Comparison of ENCODE assay signal across 34 cellular contexts in the genomic region with DNA sequence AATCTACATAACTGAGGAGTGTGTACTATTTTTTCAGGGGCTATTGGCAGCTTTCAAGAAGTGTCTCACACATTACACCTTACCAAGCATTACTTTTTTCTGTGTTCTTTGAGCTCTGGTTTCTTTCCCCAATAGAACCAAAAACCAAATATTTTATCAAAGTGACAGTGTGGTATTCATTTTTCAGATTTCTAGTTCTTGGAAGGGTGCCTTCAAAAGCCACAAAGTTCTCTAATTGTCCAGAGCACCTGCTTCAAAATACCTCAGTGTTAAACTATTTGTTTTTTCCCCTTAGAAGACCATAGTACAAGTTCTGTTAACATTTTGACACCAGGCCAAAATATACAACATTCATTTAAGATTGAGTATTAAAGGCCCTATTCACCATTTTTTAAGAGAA.
"Had no signal": no experiment of that assay in that cellular context is flagged by ENCODE, and none has a peak within 500 bp of the region (broad histone marks: within the 10 kb centered on the region; RNA-seq: fewer than 3 reads in every experiment).

No MANE protein-coding gene starts in this region.

- H3K27me3 Mint-ChIP-seq: activated CD4-positive, alpha-beta memory T cell treated with anti-CD3 and anti-CD28 coated beads, Interleukin-2, amount 10 ng/mL, durations not matched to agents 7 days and 5 days; activated CD4-positive, alpha-beta T cell treated with anti-CD3 and anti-CD28 coated beads, Interleukin-2, amount 10 ng/mL, durations not matched to agents 7 days and 5 days; activated T-cell treated with anti-CD3 and anti-CD28 coated beads, Interleukin-2, amount 50 U/mL, for 24 hours; dendritic cell treated with granulocyte-macrophage colony-stimulating factor and Interleukin-4, amounts not matched to agents 40 ng/mL and 50 ng/mL, for 4 days; stimulated activated naive B cell treated with anti-CD40 and anti-IgM and Interleukin-4, amounts not matched to agents 10 μg/mL and 1 μg/mL and 100 μg/mL, for 72 hours had no signal

- H3K9me3 ChIP-seq: pancreas, prostate gland, thyroid gland, upper lobe of right lung had no signal

- FAIRE-seq: kidney, pancreas had no signal

- H3K4me3 ChIP-seq: esophagus muscularis mucosa, gastroesophageal sphincter, pancreas, prostate gland, sigmoid colon, stomach, thyroid gland, upper lobe of right lung had no signal

- ATAC-seq: activated naive CD4-positive, alpha-beta T cell treated with anti-CD3 and anti-CD28 coated beads, Interleukin-2, amount 50 U/mL, for 72 hours; gastroesophageal sphincter; left colon; naive thymus-derived CD4-positive, alpha-beta T cell; pancreas; stimulated activated naive B cell treated with anti-CD40 and anti-IgM and Interleukin-4, amounts not matched to agents 10 μg/mL and 1 μg/mL and 100 μg/mL, for 72 hours; upper lobe of right lung; WTC11 had no signal

- H3K4me1 ChIP-seq: esophagus muscularis mucosa, gastroesophageal sphincter, pancreas, prostate gland, sigmoid colon, stomach, thyroid gland, upper lobe of right lung had no signal

- H3K27ac Mint-ChIP-seq: activated CD4-positive, alpha-beta memory T cell treated with anti-CD3 and anti-CD28 coated beads, Interleukin-2, amount 10 ng/mL, durations not matched to agents 7 days and 5 days; activated CD4-positive, alpha-beta T cell treated with anti-CD3 and anti-CD28 coated beads, Interleukin-2, amount 10 ng/mL, durations not matched to agents 7 days and 5 days; activated naive CD4-positive, alpha-beta T cell treated with anti-CD3 and anti-CD28 coated beads, Interleukin-2, amount 50 U/mL, for 72 hours; activated T-cell treated with anti-CD3 and anti-CD28 coated beads, Interleukin-2, amount 50 U/mL, for 24 hours; dendritic cell treated with granulocyte-macrophage colony-stimulating factor and Interleukin-4, amounts not matched to agents 40 ng/mL and 50 ng/mL, for 4 days; endodermal cell; naive thymus-derived CD4-positive, alpha-beta T cell; stimulated activated naive B cell treated with anti-CD40 and anti-IgM and Interleukin-4, amounts not matched to agents 10 μg/mL and 1 μg/mL and 100 μg/mL, for 72 hours; T-helper 1 cell treated with Interleukin-12 subunit alpha and Interleukin-12 subunit beta and Interleukin-4 antibody, amounts not matched to agents 30 μg/mL and 1 μg/mL, for 36 hours; WTC11 had no signal

- H3K4me3 Mint-ChIP-seq: activated CD4-positive, alpha-beta memory T cell treated with anti-CD3 and anti-CD28 coated beads, Interleukin-2, amount 10 ng/mL, durations not matched to agents 7 days and 5 days; activated CD4-positive, alpha-beta T cell treated with anti-CD3 and anti-CD28 coated beads, Interleukin-2, amount 10 ng/mL, durations not matched to agents 7 days and 5 days; activated T-cell treated with anti-CD3 and anti-CD28 coated beads, Interleukin-2, amount 50 U/mL, for 24 hours; dendritic cell treated with granulocyte-macrophage colony-stimulating factor and Interleukin-4, amounts not matched to agents 40 ng/mL and 50 ng/mL, for 4 days; endodermal cell; naive thymus-derived CD4-positive, alpha-beta T cell; neural crest cell; stimulated activated naive B cell treated with anti-CD40 and anti-IgM and Interleukin-4, amounts not matched to agents 10 μg/mL and 1 μg/mL and 100 μg/mL, for 72 hours; T-helper 1 cell treated with Interleukin-12 subunit alpha and Interleukin-12 subunit beta and Interleukin-4 antibody, amounts not matched to agents 30 μg/mL and 1 μg/mL, for 36 hours; WTC11 had no signal

- DNase-seq: activated CD4-positive, alpha-beta memory T cell treated with anti-CD3 and anti-CD28 coated beads, Interleukin-2, amount 10 ng/mL, durations not matched to agents 7 days and 5 days; activated CD4-positive, alpha-beta T cell treated with anti-CD3 and anti-CD28 coated beads for 1 hour; activated CD4-positive, alpha-beta T cell treated with anti-CD3 and anti-CD28 coated beads, Interleukin-2, amount 10 ng/mL, durations not matched to agents 7 days and 5 days; activated CD8-positive, alpha-beta memory T cell treated with anti-CD3 and anti-CD28 coated beads, Interleukin-2, amount 50 U/mL, for 48 hours; activated naive CD4-positive, alpha-beta T cell; activated T-cell treated with anti-CD3 and anti-CD28 coated beads, Interleukin-2, amount 50 U/mL, for 24 hours; caudate nucleus; endodermal cell; head of caudate nucleus; hippocampal formation; kidney; left colon; mammary epithelial cell; naive thymus-derived CD4-positive, alpha-beta T cell; nucleus accumbens; pancreas; retina; sigmoid colon; stimulated activated CD4-positive, alpha-beta T cell treated with anti-CD3 and anti-CD28 coated beads, Interleukin-15, amount 100 ng/mL, for 24 hours; stimulated activated CD4-positive, alpha-beta T cell treated with anti-CD3 and anti-CD28 coated beads, Interleukin-2, amount 100 ng/mL, for 24 hours; stimulated activated naive B cell treated with anti-CD40 and anti-IgM and Interleukin-4, amounts not matched to agents 10 μg/mL and 1 μg/mL and 100 μg/mL, for 72 hours; stomach; SW 1271; T1000; thyroid gland; upper lobe of right lung had no signal

- H3K27ac ChIP-seq: esophagus muscularis mucosa, gastroesophageal sphincter, pancreas, prostate gland, sigmoid colon, stomach, thyroid gland, upper lobe of right lung had no signal

- H3K4me1 Mint-ChIP-seq: activated CD4-positive, alpha-beta memory T cell treated with anti-CD3 and anti-CD28 coated beads, Interleukin-2, amount 10 ng/mL, durations not matched to agents 7 days and 5 days; activated CD4-positive, alpha-beta T cell treated with anti-CD3 and anti-CD28 coated beads, Interleukin-2, amount 10 ng/mL, durations not matched to agents 7 days and 5 days; endodermal cell; naive thymus-derived CD4-positive, alpha-beta T cell; neural crest cell; stimulated activated naive B cell treated with anti-CD40 and anti-IgM and Interleukin-4, amounts not matched to agents 10 μg/mL and 1 μg/mL and 100 μg/mL, for 72 hours; WTC11 had no signal

- H3K36me3 ChIP-seq: esophagus muscularis mucosa, gastroesophageal sphincter, pancreas, prostate gland, sigmoid colon, stomach, thyroid gland, upper lobe of right lung had no signal

- H3K27me3 ChIP-seq: esophagus muscularis mucosa, gastroesophageal sphincter, pancreas, sigmoid colon, stomach, thyroid gland, upper lobe of right lung had no signal
